11 cellular contexts compared by ENCODE assay signal in genomic region chr22:42364641-42365336, GRCh38.
DNase-seq lines count a peak whose midpoint lies in the region; ATAC-seq and TF ChIP-seq lines count a peak whose summit lies in the region.
"Had no signal": no experiment of that assay in that cellular context is flagged by ENCODE, and none has a peak within 500 bp of the region (broad histone marks: within the 10 kb centered on the region; RNA-seq: fewer than 3 reads in every experiment).

No MANE protein-coding gene starts in this region.

- intact Hi-C loops in lower lobe of right lung (cut with DNase I) = no loop called here

- peaks cover 32% of the 10 kb centered on the region for H3K4me1 Mint-ChIP-seq in chondrocyte (ENCODE audit: low read depth)

- no peaks in the 10 kb centered on the region for H3K36me3 Mint-ChIP-seq in chondrocyte (ENCODE audit: low read depth)
- H3K36me3 Mint-ChIP-seq: activated naive CD4-positive, alpha-beta T cell treated with anti-CD3 and anti-CD28 coated beads, Interleukin-2, amount 10 ng/mL, durations not matched to agents 7 days and 5 days had no signal

- peaks cover 36% of the 10 kb centered on the region for H3K4me1 ChIP-seq in iPS-20b (ENCODE audit: insufficient read depth, low read length)
- H3K4me1 ChIP-seq in lower lobe of right lung = peaks cover 25% of the 10 kb centered on the region
- H3K4me1 ChIP-seq in HAP-1 = peaks cover 24% of the 10 kb centered on the region

- H3K4me3 ChIP-seq in MG63 (no peak overlapping the region), iPS-20b (ENCODE audit: low read length) (peak overlapping the region; percentile 54; the same call in 1 of the 2 replicates), lower lobe of right lung (no peak overlapping the region), HAP-1 (no peak overlapping the region; the same call in 1 of the 2 replicates)

- H3K9ac ChIP-seq in iPS-20b (ENCODE audit: low read depth, low read length) = peak overlapping the region; percentile 68; the same call in 1 of the 2 replicates

- no peaks in the 10 kb centered on the region for H3K9me3 Mint-ChIP-seq in chondrocyte (ENCODE audit: low read depth)
- H3K9me3 Mint-ChIP-seq: activated B cell treated with CpG ODN at 0.5 μM for 24 hours; activated naive CD4-positive, alpha-beta T cell treated with anti-CD3 and anti-CD28 coated beads, Interleukin-2, amount 10 ng/mL, durations not matched to agents 7 days and 5 days; naive thymus-derived CD4-positive, alpha-beta T cell had no signal

- H3K27ac Mint-ChIP-seq in chondrocyte (ENCODE audit: unreplicated experiment) = peak overlapping the region; percentile 49
- H3K27ac Mint-ChIP-seq: activated B cell treated with CpG ODN at 0.5 μM for 24 hours; activated naive CD4-positive, alpha-beta T cell treated with anti-CD3 and anti-CD28 coated beads, Interleukin-2, amount 10 ng/mL, durations not matched to agents 7 days and 5 days had no signal

- peak overlapping the region; percentile 48 for H3K4me3 Mint-ChIP-seq in chondrocyte (ENCODE audit: unreplicated experiment)
- H3K4me3 Mint-ChIP-seq: activated B cell treated with CpG ODN at 0.5 μM for 24 hours; activated naive CD4-positive, alpha-beta T cell treated with anti-CD3 and anti-CD28 coated beads, Interleukin-2, amount 10 ng/mL, durations not matched to agents 7 days and 5 days; naive thymus-derived CD4-positive, alpha-beta T cell had no signal

- DNase-seq in MG63 (peak; percentile 40), chondrocyte (ENCODE audit: low spot score) (no peak), stromal cell of bone marrow (ENCODE audit: low read depth) (peak; percentile 13), lower lobe of right lung (no peak), HAP-1 (ENCODE audit: low spot score in 2 of 2) (no peak), T-helper 9 cell (no peak)
- DNase-seq: activated B cell treated with CpG ODN at 0.5 μM for 24 hours; activated naive CD4-positive, alpha-beta T cell treated with anti-CD3 and anti-CD28 coated beads, Interleukin-2, amount 10 ng/mL, durations not matched to agents 7 days and 5 days; naive thymus-derived CD4-positive, alpha-beta T cell had no signal

- no peaks in the 10 kb centered on the region; the same call in 1 of the 2 replicates for H3K9me3 ChIP-seq in MG63
- H3K9me3 ChIP-seq in iPS-20b (ENCODE audit: insufficient read depth, low read depth, low read length) = no peaks in the 10 kb centered on the region
- no peaks in the 10 kb centered on the region for H3K9me3 ChIP-seq in lower lobe of right lung
- H3K9me3 ChIP-seq in HAP-1 = no peaks in the 10 kb centered on the region

- H3K27me3 ChIP-seq in MG63 (no peaks in the 10 kb centered on the region), iPS-20b (ENCODE audit: insufficient read depth, low read length) (peaks cover 21% of the 10 kb centered on the region), lower lobe of right lung (ENCODE audit: low read depth) (peaks cover 37% of the 10 kb centered on the region), HAP-1 (ENCODE audit: low read depth) (no peaks in the 10 kb centered on the region)

- H3K36me3 ChIP-seq in MG63 (no peaks in the 10 kb centered on the region), iPS-20b (ENCODE audit: insufficient read depth, low read depth, low read length) (no peaks in the 10 kb centered on the region), lower lobe of right lung (no peaks in the 10 kb centered on the region), HAP-1 (replicated peaks) (no peaks in the 10 kb centered on the region)

- peaks cover 12% of the 10 kb centered on the region for H3K27me3 Mint-ChIP-seq in chondrocyte (ENCODE audit: low read depth)

- in situ Hi-C loops in HAP-1 (cut with MboI; ENCODE audit: low sequenced_read_pairs) = no loop called here

- peak overlapping the region; percentile 4 for H3K27ac ChIP-seq in iPS-20b (ENCODE audit: low read length)
- H3K27ac ChIP-seq in lower lobe of right lung = no peak overlapping the region

- ATAC-seq in lower lobe of right lung = no peak
- no peak for ATAC-seq in GM18502 (IDR thresholded peaks at IDR 0.05; ENCODE audit: poor library complexity, unreplicated experiment)
- ATAC-seq: naive thymus-derived CD4-positive, alpha-beta T cell had no signal

- TF ChIP-seq CTCF in chondrocyte (IDR thresholded peaks at IDR 0.05) = no peak
- no peak for TF ChIP-seq CTCF in lower lobe of right lung (IDR thresholded peaks at IDR 0.05)

Comparison
In these comparisons a context has a peak if more than half of its experiments do, and no peak if none do; other contexts are left out.
1. DNase-seq: peak in MG63 (single experiment) and stromal cell of bone marrow (single experiment); none in chondrocyte (single experiment), lower lobe of right lung (single experiment), HAP-1 (0 of 2) and T-helper 9 cell (single experiment).